9 cellular contexts compared by ENCODE assay signal in the genomic region with DNA sequence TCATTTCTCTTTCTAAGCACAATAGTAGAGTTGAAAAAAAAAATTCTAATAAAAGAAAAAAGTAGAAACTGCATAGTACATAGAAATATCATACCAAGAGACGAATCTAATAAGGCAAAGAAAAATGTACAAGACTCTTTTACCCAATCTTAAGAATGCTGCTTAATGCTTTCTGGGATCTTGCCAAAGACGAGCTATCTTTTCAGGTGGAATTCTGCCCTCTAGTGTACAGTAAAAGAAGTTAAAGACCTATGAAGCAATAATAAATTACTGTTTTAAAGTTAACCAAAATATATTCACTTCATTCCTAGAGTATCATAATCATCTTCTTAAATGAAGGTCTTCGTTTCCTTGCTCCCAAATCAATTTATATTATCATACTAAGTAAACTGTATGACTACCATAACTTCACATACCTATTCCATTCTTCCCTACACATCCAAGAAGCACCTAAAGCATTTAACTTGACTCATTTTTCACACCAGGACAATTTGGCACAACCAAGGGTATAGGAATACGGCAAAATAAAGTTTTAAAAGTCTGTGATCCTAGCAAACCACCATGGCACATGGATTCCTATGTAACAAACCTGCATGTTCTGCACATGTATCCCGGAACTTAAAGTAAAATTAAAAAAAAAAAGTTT. TPM values are rescaled to one million over a fixed set of nuclear protein-coding genes. Genes with fewer than 3 reads are reported as not detected.
DNase-seq lines count a peak whose midpoint lies in the region; ATAC-seq and TF ChIP-seq lines count a peak whose summit lies in the region.
"Had no signal": no experiment of that assay in that cellular context is flagged by ENCODE, and none has a peak within 500 bp of the region (broad histone marks: within the 10 kb centered on the region; RNA-seq: fewer than 3 reads in every experiment).

No MANE protein-coding gene starts in this region.

- TF ChIP-seq POLR2A in erythroblast (IDR thresholded peaks at IDR 0.05; ENCODE audit: low read length), result no peak

- POLR2A ChIA-PET in activated CD4-positive, alpha-beta T cell treated with anti-CD3 and anti-CD28 coated beads for 36 hours (lab: Charles Lee), result no interaction called here

- H3K4me3 Mint-ChIP-seq in activated CD4-positive, alpha-beta T cell treated with anti-CD3 and anti-CD28 coated beads for 36 hours, result no peak overlapping the region
- no peak overlapping the region for H3K4me3 Mint-ChIP-seq in neural crest cell
- H3K4me3 Mint-ChIP-seq: activated T-cell treated with anti-CD3 and anti-CD28 coated beads, Interleukin-2, amount 50 U/mL, for 72 hours had no signal

- peak; percentile 47 for ATAC-seq in activated CD4-positive, alpha-beta T cell treated with anti-CD3 and anti-CD28 coated beads for 36 hours
- ATAC-seq in GM21528 (IDR thresholded peaks at IDR 0.05; ENCODE audit: low FRiP score, unreplicated experiment), result no peak

- no peak overlapping the region for H3K27ac Mint-ChIP-seq in activated CD4-positive, alpha-beta T cell treated with anti-CD3 and anti-CD28 coated beads for 36 hours
- no peak overlapping the region for H3K27ac Mint-ChIP-seq in neural crest cell (ENCODE audit: unreplicated experiment)
- H3K27ac Mint-ChIP-seq: activated T-cell treated with anti-CD3 and anti-CD28 coated beads, Interleukin-2, amount 50 U/mL, for 72 hours had no signal

- intact Hi-C loops in activated CD4-positive, alpha-beta T cell treated with anti-CD3 and anti-CD28 coated beads for 36 hours (cut with DNase I, micrococcal nuclease), result loop anchor here (1.0 to 5.0 kb wide), 6 partner anchors 81 to 676 kb away; a partner anchor contains a TSS

- H3K4me1 Mint-ChIP-seq in activated CD4-positive, alpha-beta T cell treated with anti-CD3 and anti-CD28 coated beads for 36 hours, result peaks cover 18% of the 10 kb centered on the region
- H3K4me1 Mint-ChIP-seq in neural crest cell, result peaks cover 2% of the 10 kb centered on the region

- H3K27me3 Mint-ChIP-seq in activated CD4-positive, alpha-beta T cell treated with anti-CD3 and anti-CD28 coated beads for 36 hours, result peaks cover 2% of the 10 kb centered on the region
- H3K27me3 Mint-ChIP-seq in neural crest cell (ENCODE audit: low read depth), result no peaks in the 10 kb centered on the region

- H3K9me3 Mint-ChIP-seq in activated CD4-positive, alpha-beta T cell treated with anti-CD3 and anti-CD28 coated beads for 36 hours (ENCODE audit: low read depth), result no peaks in the 10 kb centered on the region
- H3K9me3 Mint-ChIP-seq in neural crest cell, result no peaks in the 10 kb centered on the region
- H3K9me3 Mint-ChIP-seq: activated T-cell treated with anti-CD3 and anti-CD28 coated beads, Interleukin-2, amount 50 U/mL, for 72 hours had no signal

- CTCF ChIA-PET in activated CD4-positive, alpha-beta T cell treated with anti-CD3 and anti-CD28 coated beads for 36 hours (lab: Charles Lee), result interaction anchor here (0.5 to 4.6 kb wide), 24 partner anchors 9 to 225 kb away, joined by 3 to 90 read pairs (median 4); no protein-coding TSS in a partner anchor

- TF ChIP-seq CTCF in neural crest cell (conservative IDR thresholded peaks at IDR 0.05), result peak; percentile 94

- peaks cover 6% of the 10 kb centered on the region for H3K36me3 Mint-ChIP-seq in activated CD4-positive, alpha-beta T cell treated with anti-CD3 and anti-CD28 coated beads for 36 hours (ENCODE audit: low read depth)
- no peaks in the 10 kb centered on the region for H3K36me3 Mint-ChIP-seq in neural crest cell (ENCODE audit: low read depth)

- no peak for DNase-seq in activated CD4-positive, alpha-beta T cell treated with anti-CD3 and anti-CD28 coated beads for 36 hours
- no peak for DNase-seq in activated CD4-positive, alpha-beta T cell treated with anti-CD3 and anti-CD28 coated beads for 48 hours
- DNase-seq in MV-4-11 (lab: John Stamatoyannopoulos, UW), result peak; percentile 67
- peak; percentile 71 for DNase-seq in SK-MEL-5 (ENCODE audit: low read depth, low spot score)
- peak; percentile 88 to 93 for DNase-seq in erythroblast (lab: John Stamatoyannopoulos, UW)
- no peak for DNase-seq in neural crest cell (ENCODE audit: low read depth, low spot score)
- no peak for DNase-seq in NCI-H1048 (lab: John Stamatoyannopoulos, UW)
- DNase-seq: activated T-cell treated with anti-CD3 and anti-CD28 coated beads, Interleukin-2, amount 50 U/mL, for 72 hours had no signal

- in situ Hi-C loops in SK-MEL-5 (cut with HindIII; ENCODE audit: low pct_unique_long_range_greater_than_20kb, low sequenced_read_pairs), result no loop called here

RNA-seq across cellular contexts. Expression of a gene that starts 47.7 kb away (rescaled TPM):
- total RNA-seq in activated CD4-positive, alpha-beta T cell treated with anti-CD3 and anti-CD28 coated beads for 36 hours, result 10 to 100 TPM; 44.0 to 48.2 TPM
- 24.8 and 25.1 TPM in 2 replicates for total RNA-seq in SK-MEL-5 (2014; rRNA removed; shearing (Covaris generic))
- 13.0 and 21.7 TPM in 2 replicates for polyA plus RNA-seq in SK-MEL-5 (2015; cell fraction: cytosol; rRNA removed)
- 28.4 and 36.6 TPM in 2 replicates for polyA plus RNA-seq in SK-MEL-5 (2015; cell fraction: nucleus; rRNA removed)
- total RNA-seq in neural crest cell, result 99.8 and 103 TPM in 2 replicates

Comparison
In these comparisons a context has a peak if more than half of its experiments do, and no peak if none do; other contexts are left out.
1. DNase-seq: peak in MV-4-11 (single experiment), SK-MEL-5 (single experiment) and erythroblast (2 of 2); none in activated CD4-positive, alpha-beta T cell treated with anti-CD3 and anti-CD28 coated beads for 36 hours (single experiment), activated CD4-positive, alpha-beta T cell treated with anti-CD3 and anti-CD28 coated beads for 48 hours (single experiment), neural crest cell (single experiment) and NCI-H1048 (single experiment).